ENCODE assay signal across 16 cellular contexts in genomic region chrX:153608821-153609220, GRCh38. TPM values are rescaled to one million over a fixed set of nuclear protein-coding genes. Genes with fewer than 3 reads are reported as not detected.
DNase-seq lines count a peak whose midpoint lies in the region; ATAC-seq and TF ChIP-seq lines count a peak whose summit lies in the region.
"Had no signal": no experiment of that assay in that cellular context is flagged by ENCODE, and none has a peak within 500 bp of the region (broad histone marks: within the 10 kb centered on the region; RNA-seq: fewer than 3 reads in every experiment).

No MANE protein-coding gene starts in this region.

- no peaks in the 10 kb centered on the region for H3K27me3 ChIP-seq in CD8-positive, alpha-beta T cell (ENCODE audit: insufficient read depth, low read length)
- H3K27me3 ChIP-seq: SJSA1 had no signal

- H3K9me3 ChIP-seq in CD8-positive, alpha-beta T cell (ENCODE audit: low read length) = no peaks in the 10 kb centered on the region
- H3K9me3 ChIP-seq: A549, SJSA1 had no signal

- H3K27ac Mint-ChIP-seq in CD8-positive, alpha-beta T cell = no peak overlapping the region
- H3K27ac Mint-ChIP-seq in brain = no peak overlapping the region
- peak overlapping the region; percentile 53 for H3K27ac Mint-ChIP-seq in stimulated activated naive B cell treated with anti-CD40 and anti-IgM and Interleukin-4, amounts not matched to agents 10 μg/mL and 1 μg/mL and 100 μg/mL, for 72 hours
- H3K27ac Mint-ChIP-seq in T-helper 2 cell treated with Interferon-gamma antibody and Interleukin-4, amounts not matched to agents 5 μg/mL and 100 μg/mL, for 36 hours = no peak overlapping the region
- H3K27ac Mint-ChIP-seq: GM23338 had no signal

- peak overlapping the region; percentile 3 for H3K4me3 Mint-ChIP-seq in CD8-positive, alpha-beta T cell
- H3K4me3 Mint-ChIP-seq in brain = peak overlapping the region in 3 of 5 experiments; percentile 12 to 30 (median 19)
- H3K4me3 Mint-ChIP-seq in stimulated activated naive B cell treated with anti-CD40 and anti-IgM and Interleukin-4, amounts not matched to agents 10 μg/mL and 1 μg/mL and 100 μg/mL, for 72 hours = peak overlapping the region in 1 of 2 donors; percentile 21
- no peak overlapping the region for H3K4me3 Mint-ChIP-seq in T-helper 2 cell treated with Interferon-gamma antibody and Interleukin-4, amounts not matched to agents 5 μg/mL and 100 μg/mL, for 36 hours

- H3K36me3 Mint-ChIP-seq in CD8-positive, alpha-beta T cell = no peaks in the 10 kb centered on the region
- H3K36me3 Mint-ChIP-seq in brain = no peaks in the 10 kb centered on the region
- no peaks in the 10 kb centered on the region for H3K36me3 Mint-ChIP-seq in stimulated activated naive B cell treated with anti-CD40 and anti-IgM and Interleukin-4, amounts not matched to agents 10 μg/mL and 1 μg/mL and 100 μg/mL, for 72 hours
- H3K36me3 Mint-ChIP-seq in T-helper 2 cell treated with Interferon-gamma antibody and Interleukin-4, amounts not matched to agents 5 μg/mL and 100 μg/mL, for 36 hours (ENCODE audit: low read depth) = no peaks in the 10 kb centered on the region
- H3K36me3 Mint-ChIP-seq: CD4-positive, CD25-positive, alpha-beta regulatory T cell had no signal

- no peak overlapping the region for H3K4me3 ChIP-seq in CD8-positive, alpha-beta T cell (ENCODE audit: low read depth, low read length)
- H3K4me3 ChIP-seq in fibroblast of pulmonary artery (replicated peaks; ENCODE audit: low read depth, low read length) = no peak overlapping the region
- H3K4me3 ChIP-seq: A549, GM23338, PC-9, SJSA1 had no signal

- no peak overlapping the region for H3K27ac ChIP-seq in CD8-positive, alpha-beta T cell (ENCODE audit: low read depth, low read length)
- H3K27ac ChIP-seq: PC-9, SJSA1 had no signal

- no peak for ATAC-seq in CD8-positive, alpha-beta T cell
- no peak for ATAC-seq in stimulated activated naive B cell treated with anti-CD40 and anti-IgM and Interleukin-4, amounts not matched to agents 10 μg/mL and 1 μg/mL and 100 μg/mL, for 72 hours (replicated peaks)

- peaks cover 6% of the 10 kb centered on the region for H3K4me1 ChIP-seq in CD8-positive, alpha-beta T cell (ENCODE audit: insufficient read depth, low read length)
- H3K4me1 ChIP-seq: SJSA1 had no signal

- H3K9me3 Mint-ChIP-seq in CD8-positive, alpha-beta T cell = peaks cover 2% of the 10 kb centered on the region
- H3K9me3 Mint-ChIP-seq in brain = peaks cover 0 to 26% (median 0%) of the 10 kb centered on the region in 5 experiments
- H3K9me3 Mint-ChIP-seq in stimulated activated naive B cell treated with anti-CD40 and anti-IgM and Interleukin-4, amounts not matched to agents 10 μg/mL and 1 μg/mL and 100 μg/mL, for 72 hours = no peaks in the 10 kb centered on the region
- H3K9me3 Mint-ChIP-seq in T-helper 2 cell treated with Interferon-gamma antibody and Interleukin-4, amounts not matched to agents 5 μg/mL and 100 μg/mL, for 36 hours = no peaks in the 10 kb centered on the region
- H3K9me3 Mint-ChIP-seq: GM23338 had no signal

- H3K27me3 Mint-ChIP-seq in CD8-positive, alpha-beta T cell (ENCODE audit: low read depth) = no peaks in the 10 kb centered on the region
- peaks cover 7% of the 10 kb centered on the region for H3K27me3 Mint-ChIP-seq in brain
- H3K27me3 Mint-ChIP-seq in stimulated activated naive B cell treated with anti-CD40 and anti-IgM and Interleukin-4, amounts not matched to agents 10 μg/mL and 1 μg/mL and 100 μg/mL, for 72 hours = no peaks in the 10 kb centered on the region
- H3K27me3 Mint-ChIP-seq in T-helper 2 cell treated with Interferon-gamma antibody and Interleukin-4, amounts not matched to agents 5 μg/mL and 100 μg/mL, for 36 hours (ENCODE audit: low read depth) = peaks cover 11% of the 10 kb centered on the region
- H3K27me3 Mint-ChIP-seq: CD4-positive, CD25-positive, alpha-beta regulatory T cell had no signal

- TF ChIP-seq CTCF in CD8-positive, alpha-beta T cell (IDR thresholded peaks at IDR 0.05) = no peak
- TF ChIP-seq CTCF in brain (conservative IDR thresholded peaks at IDR 0.05) = no peak
- no peak for TF ChIP-seq CTCF in fibroblast of pulmonary artery (IDR thresholded peaks at IDR 0.05; ENCODE audit: low read length, missing control alignments)

- no peaks in the 10 kb centered on the region for H3K36me3 ChIP-seq in CD8-positive, alpha-beta T cell (ENCODE audit: insufficient read depth, low read length)
- H3K36me3 ChIP-seq: SJSA1 had no signal

- intact Hi-C loops in CD8-positive, alpha-beta T cell (cut with DNase I, micrococcal nuclease) = loop anchor here in 1 of 2 experiments (2.0 kb wide), 1 partner anchor 60 kb away; no protein-coding TSS in a partner anchor

- DNase-seq in CD8-positive, alpha-beta T cell = no peak
- DNase-seq in fibroblast of pulmonary artery (ENCODE audit: low read depth) = peak; percentile 17
- DNase-seq in stimulated activated naive B cell treated with anti-CD40 and anti-IgM and Interleukin-4, amounts not matched to agents 10 μg/mL and 1 μg/mL and 100 μg/mL, for 72 hours = no peak
- DNase-seq in T-helper 2 cell treated with Interferon-gamma antibody and Interleukin-4, amounts not matched to agents 5 μg/mL and 100 μg/mL, for 36 hours (ENCODE audit: low spot score) = no peak
- DNase-seq in C1 segment of cervical spinal cord (lab: John Stamatoyannopoulos, UW) = no peak
- DNase-seq in germinal center (ENCODE audit: low spot score) = no peak
- DNase-seq: CD4-positive, CD25-positive, alpha-beta regulatory T cell; KG1; NCI-H146; NCI-H2081; NCI-H510A; PC-9 had no signal

- POLR2A ChIA-PET in CD8-positive, alpha-beta T cell (lab: Charles Lee) = interaction anchor here (1.3 to 2.8 kb wide), 2 partner anchors 10 to 667 kb away, joined by 3 to 10 read pairs; partner anchors contain the start of gene CCNQ

- peaks cover 17% of the 10 kb centered on the region for H3K4me1 Mint-ChIP-seq in CD8-positive, alpha-beta T cell (ENCODE audit: low read depth)
- peaks cover 10% of the 10 kb centered on the region for H3K4me1 Mint-ChIP-seq in brain
- peaks cover 11 to 26% of the 10 kb centered on the region in 2 donors for H3K4me1 Mint-ChIP-seq in stimulated activated naive B cell treated with anti-CD40 and anti-IgM and Interleukin-4, amounts not matched to agents 10 μg/mL and 1 μg/mL and 100 μg/mL, for 72 hours
- no peaks in the 10 kb centered on the region for H3K4me1 Mint-ChIP-seq in T-helper 2 cell treated with Interferon-gamma antibody and Interleukin-4, amounts not matched to agents 5 μg/mL and 100 μg/mL, for 36 hours (ENCODE audit: low read depth)
- H3K4me1 Mint-ChIP-seq: GM23338 had no signal

- CTCF ChIA-PET in CD8-positive, alpha-beta T cell (lab: Charles Lee) = interaction anchor here (0.9 to 2.5 kb wide), 10 partner anchors 10 to 61 kb away, joined by 3 to 20 read pairs (median 4); partner anchors contain the start of gene CCNQ

RNA-seq across cellular contexts. Expression of gene CCNQ, which starts 9.9 kb away (rescaled TPM):
- total RNA-seq in CD8-positive, alpha-beta T cell = 10 to 100 TPM; 12.7 to 15.5 TPM
- 32.1 TPM for polyA plus RNA-seq in brain (ENCODE audit: insufficient read depth, low read depth, low replicate concordance)

RNA-seq across cellular contexts. Expression of gene DUSP9, which starts 38.2 kb away (rescaled TPM):
- total RNA-seq in CD8-positive, alpha-beta T cell = not detected
- 0.81 TPM for polyA plus RNA-seq in brain (ENCODE audit: insufficient read depth, low read depth, low replicate concordance)
- total RNA-seq: CD4-positive, CD25-positive, alpha-beta regulatory T cell had no signal
- polyA plus RNA-seq: CD4-positive, CD25-positive, alpha-beta regulatory T cell had no signal
